In the genomic region with DNA sequence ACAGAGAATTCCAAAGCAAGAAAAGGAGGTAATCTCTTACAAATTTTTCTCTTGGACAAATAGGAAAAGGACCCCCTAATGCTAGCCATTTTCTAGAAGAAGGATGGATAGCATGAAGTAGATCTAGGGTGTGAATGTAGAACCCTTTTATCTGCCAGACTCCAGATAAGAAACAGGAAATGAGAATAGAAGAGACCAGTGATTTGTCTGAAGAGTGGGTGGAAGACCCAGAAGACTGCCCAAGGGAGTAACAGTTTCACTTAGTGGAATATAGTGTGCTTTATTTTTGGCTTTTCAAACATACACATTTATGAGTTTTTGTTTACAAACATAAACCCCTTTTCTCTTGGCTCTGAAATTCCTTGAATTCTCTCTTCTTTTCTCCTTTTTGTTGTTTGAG, we compare ENCODE assay signal across 22 cellular contexts. TPM values are rescaled to one million over a fixed set of nuclear protein-coding genes. Genes with fewer than 3 reads are reported as not detected.
"Had no signal": no experiment of that assay in that cellular context is flagged by ENCODE, and none has a peak within 500 bp of the region (broad histone marks: within the 10 kb centered on the region; RNA-seq: fewer than 3 reads in every experiment).

No MANE protein-coding gene starts in this region.

- ATAC-seq: activated CD8-positive, alpha-beta memory T cell treated with anti-CD3 and anti-CD28 coated beads, Interleukin-2, amount 10 ng/mL, durations not matched to agents 7 days and 5 days; body of pancreas had no signal

- H3K27ac ChIP-seq: body of pancreas, PC-9 had no signal

- H3K4me1 ChIP-seq: body of pancreas had no signal

- H2AFZ ChIP-seq: PC-9 had no signal

- DNase-seq: activated B cell treated with CpG ODN at 0.5 μM for 24 hours; activated CD4-positive, alpha-beta T cell treated with anti-CD3 and anti-CD28 coated beads for 1 hour; activated CD4-positive, alpha-beta T cell treated with anti-CD3 and anti-CD28 coated beads, Interleukin-2, amount 10 ng/mL, durations not matched to agents 24 days and 14 days; activated CD4-positive, alpha-beta T cell treated with anti-CD3 and anti-CD28 coated beads, Interleukin-2, amount 50 U/mL, for 48 hours; activated CD8-positive, alpha-beta memory T cell treated with anti-CD3 and anti-CD28 coated beads, Interleukin-2, amount 10 ng/mL, durations not matched to agents 7 days and 5 days; activated effector memory CD4-positive, alpha-beta T cell treated with Interleukin-2 at 50 U/mL for 16 hours; activated naive CD4-positive, alpha-beta T cell; activated T-cell treated with anti-CD3 and anti-CD28 coated beads, Interleukin-2, amount 50 U/mL, for 24 hours; aorta; body of pancreas; central memory CD4-positive, alpha-beta T cell; NCI-H1092 treated with DMSO at 0.1 percent for 48 hours; NCI-H1417 treated with DMSO at 0.1 percent for 48 hours; NCI-H1694; NCI-H2029 treated with DMSO at 0.1 percent for 48 hours; NCI-H446; NCI-H524; PC-9; SHP77 treated with DMSO at 0.1 percent for 48 hours had no signal

- FAIRE-seq: bronchial epithelial cell had no signal

- H3K4me2 ChIP-seq: PC-9 had no signal

- H3K9me3 ChIP-seq: body of pancreas had no signal

- H3K4me3 ChIP-seq: body of pancreas, PC-9 had no signal

- H3K27me3 ChIP-seq: body of pancreas had no signal

RNA-seq across cellular contexts. Expression of a gene that starts 25.0 kb away (rescaled TPM):
- total RNA-seq: activated B cell treated with CpG ODN at 0.5 μM for 24 hours; activated CD4-positive, alpha-beta T cell treated with anti-CD3 and anti-CD28 coated beads, Interleukin-2, amount 10 ng/mL, durations not matched to agents 24 days and 14 days; activated CD8-positive, alpha-beta memory T cell treated with anti-CD3 and anti-CD28 coated beads, Interleukin-2, amount 10 ng/mL, durations not matched to agents 7 days and 5 days; activated T-helper 1 cell treated with anti-CD3 and anti-CD28 coated beads, Interleukin-12 subunit alpha, Interleukin-12 subunit beta, Interleukin-2, Interleukin-4 antibody, amounts not matched to agents 30 ng/mL and 10 ng/mL and 1 ng/mL, durations not matched to agents 14 hours and 24 hours and 36 hours; SK-MEL-5 had no signal

RNA-seq across cellular contexts. Expression of a gene that starts 28.4 kb away (rescaled TPM):
- total RNA-seq: activated B cell treated with CpG ODN at 0.5 μM for 24 hours; activated CD4-positive, alpha-beta T cell treated with anti-CD3 and anti-CD28 coated beads, Interleukin-2, amount 10 ng/mL, durations not matched to agents 24 days and 14 days; activated CD8-positive, alpha-beta memory T cell treated with anti-CD3 and anti-CD28 coated beads, Interleukin-2, amount 10 ng/mL, durations not matched to agents 7 days and 5 days; activated T-helper 1 cell treated with anti-CD3 and anti-CD28 coated beads, Interleukin-12 subunit alpha, Interleukin-12 subunit beta, Interleukin-2, Interleukin-4 antibody, amounts not matched to agents 30 ng/mL and 10 ng/mL and 1 ng/mL, durations not matched to agents 14 hours and 24 hours and 36 hours; bronchial epithelial cell; PC-9; SK-MEL-5 had no signal
